22 cellular contexts compared by ENCODE assay signal in the genomic region with DNA sequence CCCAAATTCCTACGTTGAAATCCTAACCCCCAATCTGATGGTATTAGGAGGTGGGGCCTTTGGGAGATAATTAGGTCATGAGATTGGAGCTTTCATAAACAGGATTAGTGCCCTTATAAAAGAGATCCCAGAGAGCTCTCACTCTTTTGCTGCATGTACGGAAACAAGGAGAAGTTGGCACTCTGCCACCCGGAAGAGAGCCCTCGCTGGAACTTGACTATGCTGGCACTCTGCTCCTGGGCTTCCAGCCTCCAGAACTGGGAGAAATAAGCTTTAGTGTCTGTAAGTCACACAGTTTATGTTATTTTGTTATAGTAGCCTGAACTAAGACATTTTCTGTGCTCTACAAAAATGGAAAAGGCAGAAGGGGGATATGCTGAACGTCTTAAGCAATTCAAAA. TPM values are rescaled to one million over a fixed set of nuclear protein-coding genes. Genes with fewer than 3 reads are reported as not detected.
DNase-seq lines count a peak whose midpoint lies in the region; ATAC-seq and TF ChIP-seq lines count a peak whose summit lies in the region.
"Had no signal": no experiment of that assay in that cellular context is flagged by ENCODE, and none has a peak within 500 bp of the region (broad histone marks: within the 10 kb centered on the region; RNA-seq: fewer than 3 reads in every experiment).

No MANE protein-coding gene starts in this region.

- no peaks in the 10 kb centered on the region for H3K9me3 ChIP-seq in heart left ventricle
- H3K9me3 ChIP-seq: esophagus muscularis mucosa, prostate gland had no signal

- H3K4me3 ChIP-seq in heart left ventricle: no peak overlapping the region
- H3K4me3 ChIP-seq in epithelial cell of esophagus (ENCODE audit: low read length): no peak overlapping the region
- H3K4me3 ChIP-seq: esophagus muscularis mucosa, prostate gland had no signal

- H3K27me3 ChIP-seq in heart left ventricle: no peaks in the 10 kb centered on the region
- H3K27me3 ChIP-seq: esophagus muscularis mucosa had no signal

- 39 to 43% (median 40%) methylated on average over 5 of the region's 5 CpGs for WGBS in heart left ventricle, 4 donors

- TF ChIP-seq POLR2A in heart left ventricle (IDR thresholded peaks at IDR 0.05): no peak

- H3K27ac ChIP-seq in heart left ventricle: peak overlapping the region in 5 of 12 donors; percentile 13 to 62 (median 18)
- H3K27ac ChIP-seq: prostate gland had no signal

- no peaks in the 10 kb centered on the region for H3K36me3 ChIP-seq in heart left ventricle
- H3K36me3 ChIP-seq: esophagus muscularis mucosa, prostate gland had no signal

- H3K4me1 ChIP-seq in heart left ventricle: peaks cover 3 to 90% (median 59%) of the 10 kb centered on the region in 12 donors
- H3K4me1 ChIP-seq: prostate gland had no signal

- TF ChIP-seq CTCF in heart left ventricle (IDR thresholded peaks at IDR 0.05): no peak
- TF ChIP-seq CTCF in epithelial cell of esophagus (IDR thresholded peaks at IDR 0.05; ENCODE audit: insufficient read depth, low read depth, low read length, missing control alignments): no peak

- DNase-seq in heart left ventricle (peak in 4 of 5 donors; percentile 46 to 67 (median 58)), cardiac septum (ENCODE audit: low spot score) (no peak), epithelial cell of esophagus (ENCODE audit: low read depth) (peak; percentile 51), mucosa of gallbladder (ENCODE audit: low spot score) (peak; percentile 77), mesenteric fat pad (ENCODE audit: low spot score) (no peak), left colon (no peak)
- DNase-seq: activated CD8-positive, alpha-beta memory T cell treated with anti-CD3 and anti-CD28 coated beads for 24 hours; activated T-cell treated with anti-CD3 and anti-CD28 coated beads, Interleukin-2, amount 50 U/mL, for 72 hours; CD4-positive, alpha-beta memory T cell; H9; mesenchymal stem cell; natural killer cell; NCI-H1694 treated with DMSO at 0.1 percent for 48 hours; NCI-H524 treated with DMSO at 0.1 percent for 48 hours; T-helper 2 cell had no signal

- ATAC-seq in heart left ventricle: peak in 1 of 4 donors; percentile 40
- no peak for ATAC-seq in GM19351 (IDR thresholded peaks at IDR 0.05; ENCODE audit: unreplicated experiment)
- ATAC-seq in GM18858 (IDR thresholded peaks at IDR 0.05; ENCODE audit: unreplicated experiment): no peak
- no peak for ATAC-seq in left colon
- ATAC-seq: activated T-cell treated with anti-CD3 and anti-CD28 coated beads, Interleukin-2, amount 50 U/mL, for 72 hours; natural killer cell; stimulated activated memory B cell treated with anti-CD40 and anti-IgM and Interleukin-4, amounts not matched to agents 10 μg/mL and 1 μg/mL and 100 μg/mL, for 72 hours; WTC11 had no signal

- intact Hi-C loops in heart left ventricle (cut with DNase I) (loop anchor here in 1 of 10 donors (5.0 kb wide), 1 partner anchor 34 kb away; no protein-coding TSS in a partner anchor), cardiac septum (cut with DNase I) (no loop called here), left colon (cut with DNase I, micrococcal nuclease) (no loop called here)

RNA-seq across cellular contexts. Expression of gene NFIB, which starts 17.5 kb away (rescaled TPM):
- 100 to 1,000 TPM in 5 of 9 donors, 10 to 100 TPM in 4; 80.9 to 148 (median 116) TPM for total RNA-seq in heart left ventricle
- 10 to 100 TPM; 24.5 to 36.3 TPM for polyA plus RNA-seq in heart left ventricle
- total RNA-seq in cardiac septum: 129 TPM
- total RNA-seq in mucosa of gallbladder: 116 TPM
- total RNA-seq in mesenteric fat pad: 143 TPM
- total RNA-seq in left colon: 10 to 100 TPM; 45.2 to 74.7 TPM
- total RNA-seq: activated T-cell treated with anti-CD3 and anti-CD28 coated beads, Interleukin-2, amount 50 U/mL, for 72 hours; CD4-positive, alpha-beta memory T cell had no signal
- polyA plus RNA-seq: CD4-positive, alpha-beta memory T cell; IgD-negative memory B cell had no signal

Comparison
In these comparisons a context has a peak if more than half of its experiments do, and no peak if none do; other contexts are left out.
1. DNase-seq: peak in heart left ventricle (4 of 5), epithelial cell of esophagus (single experiment) and mucosa of gallbladder (single experiment); none in cardiac septum (single experiment), mesenteric fat pad (single experiment) and left colon (0 of 2).